In genomic region chr18:13500891-13501887, GRCh38 we compare ENCODE assay signal across 8 cellular contexts.
DNase-seq lines count a peak whose midpoint lies in the region; ATAC-seq and TF ChIP-seq lines count a peak whose summit lies in the region.

No MANE protein-coding gene starts in this region.

- no peak for TF ChIP-seq POLR2A in adrenal gland (IDR thresholded peaks at IDR 0.05)

- 48 to 56% (median 51%) methylated on average over 16 of the region's 16 CpGs for WGBS in adrenal gland, 4 donors

- intact Hi-C loops in adrenal gland (cut with DNase I) (no loop called here), natural killer cell (cut with micrococcal nuclease) (no loop called here)

- no peak overlapping the region for H3K4me3 ChIP-seq in adrenal gland

- peak; percentile 14 for DNase-seq in NCI-H510A treated with DMSO at 0.1 percent for 48 hours (lab: John Stamatoyannopoulos, UW)
- no peak for DNase-seq in NCI-H510A (lab: John Stamatoyannopoulos, UW)
- DNase-seq in adrenal gland: peak; percentile 62 to 88 (median 73)
- DNase-seq in iPS DF 19.7 (ENCODE audit: low read depth, low spot score): peak; percentile 35
- peak; percentile 30 for DNase-seq in stromal cell of bone marrow (ENCODE audit: low read depth)
- DNase-seq in GM19238 (ENCODE audit: insufficient read length, low spot score): no peak
- no peak for DNase-seq in natural killer cell

- no peak for ATAC-seq in GM19328 (IDR thresholded peaks at IDR 0.05; ENCODE audit: unreplicated experiment)
- ATAC-seq in natural killer cell: no peak

- no peaks in the 10 kb centered on the region for H3K27me3 ChIP-seq in adrenal gland

- peaks cover 0 to 9% of the 10 kb centered on the region in 2 donors for H3K4me1 ChIP-seq in adrenal gland (replicated peaks in 1 of 2)

- no peaks in the 10 kb centered on the region for H3K36me3 ChIP-seq in adrenal gland (replicated peaks in 1 of 2)

- peaks cover 20 to 35% of the 10 kb centered on the region in 2 donors for H3K4me1 Mint-ChIP-seq in natural killer cell

- no peak overlapping the region for H3K4me3 Mint-ChIP-seq in natural killer cell

- H3K27me3 Mint-ChIP-seq in natural killer cell (ENCODE audit: low read depth in 2 of 2): no peaks in the 10 kb centered on the region

- H3K9me3 Mint-ChIP-seq in natural killer cell: peaks cover 0 to 3% of the 10 kb centered on the region in 2 donors

- H3K27ac Mint-ChIP-seq in natural killer cell: no peak overlapping the region

- H3K9me3 ChIP-seq in adrenal gland (replicated peaks in 1 of 3): no peaks in the 10 kb centered on the region

- H3K27ac ChIP-seq in adrenal gland: peak overlapping the region in 2 of 5 donors; percentile 24 to 65

- no peaks in the 10 kb centered on the region for H3K36me3 Mint-ChIP-seq in natural killer cell

- no peak for TF ChIP-seq CTCF in adrenal gland (IDR thresholded peaks at IDR 0.05)
- TF ChIP-seq CTCF in natural killer cell (IDR thresholded peaks at IDR 0.05): no peak

Comparison
In these comparisons a context has a peak if more than half of its experiments do, and no peak if none do; other contexts are left out.
1. DNase-seq: peak in NCI-H510A treated with DMSO at 0.1 percent for 48 hours (single experiment), adrenal gland (7 of 7), iPS DF 19.7 (single experiment) and stromal cell of bone marrow (single experiment); none in NCI-H510A (single experiment), GM19238 (single experiment) and natural killer cell (single experiment).